ENCODE assay signal across 17 cellular contexts in genomic region chr12:106274012-106274411, GRCh38. TPM values are rescaled to one million over a fixed set of nuclear protein-coding genes. Genes with fewer than 3 reads are reported as not detected.
DNase-seq lines count a peak whose midpoint lies in the region; ATAC-seq and TF ChIP-seq lines count a peak whose summit lies in the region.
"Had no signal": no experiment of that assay in that cellular context is flagged by ENCODE, and none has a peak within 500 bp of the region (broad histone marks: within the 10 kb centered on the region; RNA-seq: fewer than 3 reads in every experiment).

No MANE protein-coding gene starts in this region.

- H3K27me3 ChIP-seq in breast epithelium = no peaks in the 10 kb centered on the region
- H3K27me3 ChIP-seq in lower lobe of right lung (ENCODE audit: low read depth) = no peaks in the 10 kb centered on the region
- H3K27me3 ChIP-seq in prostate gland (replicated peaks; ENCODE audit: insufficient read depth) = no peaks in the 10 kb centered on the region
- H3K27me3 ChIP-seq: MG63, SJCRH30 had no signal

- WGBS in prostate gland = 69% methylated on average over 6 of the region's 6 CpGs

- H3K4me1 ChIP-seq in breast epithelium = no peaks in the 10 kb centered on the region
- H3K4me1 ChIP-seq in lower lobe of right lung = peaks cover 5% of the 10 kb centered on the region
- peaks cover 5% of the 10 kb centered on the region for H3K4me1 ChIP-seq in prostate gland (replicated peaks)

- H3K36me3 ChIP-seq in breast epithelium (no peaks in the 10 kb centered on the region), lower lobe of right lung (no peaks in the 10 kb centered on the region), prostate gland (no peaks in the 10 kb centered on the region)
- H3K36me3 ChIP-seq: MG63, SJCRH30 had no signal

- H3K27me3 Mint-ChIP-seq in CD14-positive monocyte (ENCODE audit: low read depth in 3 of 3) = peaks cover 0 to 6% (median 0%) of the 10 kb centered on the region in 3 donors
- H3K27me3 Mint-ChIP-seq in natural killer cell (ENCODE audit: low read depth in 2 of 2) = peaks cover 6% of the 10 kb centered on the region in 2 donors

- H3K27ac ChIP-seq in breast epithelium = peak overlapping the region; percentile 59 to 87
- H3K27ac ChIP-seq in lower lobe of right lung = peak overlapping the region; percentile 51
- peak overlapping the region; percentile 45 to 46 for H3K27ac ChIP-seq in prostate gland
- H3K27ac ChIP-seq: PC-9, SJCRH30 had no signal

- peaks cover 0 to 6% (median 3%) of the 10 kb centered on the region in 7 donors for H3K9me3 Mint-ChIP-seq in CD14-positive monocyte
- H3K9me3 Mint-ChIP-seq in natural killer cell = no peaks in the 10 kb centered on the region
- H3K9me3 Mint-ChIP-seq: CD4-positive, alpha-beta memory T cell; GM23338 had no signal

- intact Hi-C loops in CD14-positive monocyte (cut with micrococcal nuclease) = no loop called here
- intact Hi-C loops in breast epithelium (cut with DNase I; ENCODE audit: low total_unique reads) = no loop called here
- intact Hi-C loops in lower lobe of right lung (cut with DNase I) = no loop called here
- intact Hi-C loops in prostate gland (cut with DNase I) = no loop called here
- intact Hi-C loops in natural killer cell (cut with micrococcal nuclease) = no loop called here

- DNase-seq in CD14-positive monocyte (ENCODE audit: low spot score) (no peak), breast epithelium (ENCODE audit: low spot score in 2 of 2) (no peak), lower lobe of right lung (no peak), prostate gland (ENCODE audit: low spot score) (no peak), iPS-NIHi11 (ENCODE audit: low spot score) (no peak), natural killer cell (no peak)
- DNase-seq: CD4-positive, alpha-beta memory T cell; MG63; NCI-H1092 treated with DMSO at 0.1 percent for 48 hours; NCI-H1694; NCI-H510A treated with DMSO at 0.1 percent for 48 hours; NCI-H82; PC-9; SJCRH30 had no signal

- TF ChIP-seq POLR2A in breast epithelium (IDR thresholded peaks at IDR 0.05) (no peak), prostate gland (IDR thresholded peaks at IDR 0.05) (no peak)

- TF ChIP-seq CTCF in CD14-positive monocyte (IDR thresholded peaks at IDR 0.05) = no peak
- TF ChIP-seq CTCF in breast epithelium (IDR thresholded peaks at IDR 0.05) = no peak
- no peak for TF ChIP-seq CTCF in lower lobe of right lung (IDR thresholded peaks at IDR 0.05)
- TF ChIP-seq CTCF in prostate gland (IDR thresholded peaks at IDR 0.05) = no peak
- TF ChIP-seq CTCF in natural killer cell (IDR thresholded peaks at IDR 0.05) = no peak

- ATAC-seq in lower lobe of right lung = no peak
- ATAC-seq in HG03378 (IDR thresholded peaks at IDR 0.05; ENCODE audit: unreplicated experiment) = no peak
- ATAC-seq in GM19397 (IDR thresholded peaks at IDR 0.05; ENCODE audit: unreplicated experiment) = no peak
- ATAC-seq in natural killer cell = no peak
- ATAC-seq: GM23338 had no signal

- H3K9me3 ChIP-seq in breast epithelium = no peaks in the 10 kb centered on the region
- no peaks in the 10 kb centered on the region for H3K9me3 ChIP-seq in lower lobe of right lung
- no peaks in the 10 kb centered on the region for H3K9me3 ChIP-seq in prostate gland
- H3K9me3 ChIP-seq: MG63, SJCRH30 had no signal

- H3K4me3 ChIP-seq in breast epithelium = no peak overlapping the region
- H3K4me3 ChIP-seq in lower lobe of right lung = no peak overlapping the region
- H3K4me3 ChIP-seq in prostate gland = no peak overlapping the region
- H3K4me3 ChIP-seq: GM23338, MG63, PC-9, SJCRH30 had no signal

- H3K4me1 Mint-ChIP-seq in CD14-positive monocyte (peaks cover 54% of the 10 kb centered on the region), natural killer cell (no peaks in the 10 kb centered on the region)

- H3K27ac Mint-ChIP-seq in CD14-positive monocyte (peak overlapping the region in 5 of 7 donors; percentile 75 to 92 (median 85)), natural killer cell (no peak overlapping the region)
- H3K27ac Mint-ChIP-seq: GM23338 had no signal

- H3K4me3 Mint-ChIP-seq in CD14-positive monocyte (no peak overlapping the region), natural killer cell (no peak overlapping the region)
- H3K4me3 Mint-ChIP-seq: CD4-positive, alpha-beta memory T cell; GM23338 had no signal

- H3K36me3 Mint-ChIP-seq in CD14-positive monocyte = no peaks in the 10 kb centered on the region
- H3K36me3 Mint-ChIP-seq in natural killer cell = no peaks in the 10 kb centered on the region
- H3K36me3 Mint-ChIP-seq: CD4-positive, alpha-beta memory T cell had no signal

RNA-seq across cellular contexts. Expression of gene CKAP4, which starts 26.2 kb away (rescaled TPM):
- polyA plus RNA-seq in CD14-positive monocyte = 10 to 100 TPM; 46.9 to 59.4 TPM
- total RNA-seq in breast epithelium (10 to 100 TPM; 22.0 to 39.3 (median 30.9) TPM), lower lobe of right lung (32.2 TPM), prostate gland (10 to 100 TPM; 56.1 to 91.7 TPM), natural killer cell (10 to 100 TPM in 1 of 3 donors, 1 to 10 TPM in 2; 2.0 to 19.4 (median 2.0) TPM)

RNA-seq across cellular contexts. Expression of gene TCP11L2, which starts 28.5 kb away (rescaled TPM):
- polyA plus RNA-seq in CD14-positive monocyte = 10 to 100 TPM; 23.5 to 37.3 TPM
- 10 to 100 TPM; 31.2 to 53.7 (median 35.4) TPM for total RNA-seq in breast epithelium
- 56.1 TPM for total RNA-seq in lower lobe of right lung
- total RNA-seq in prostate gland = 10 to 100 TPM; 20.0 to 30.6 TPM
- 10 to 100 TPM; 68.8 to 97.7 (median 71.1) TPM for total RNA-seq in natural killer cell

Comparison
In these comparisons a context has a peak if more than half of its experiments do, and no peak if none do; other contexts are left out.
1. H3K27ac Mint-ChIP-seq: peak in CD14-positive monocyte (5 of 7); none in natural killer cell (0 of 2).
2. Peak in every context shown above with its lines, with median percentiles within 50 percentile points of each other: H3K27ac ChIP-seq.